ENCODE assay signal across 9 cellular contexts in the genomic region with DNA sequence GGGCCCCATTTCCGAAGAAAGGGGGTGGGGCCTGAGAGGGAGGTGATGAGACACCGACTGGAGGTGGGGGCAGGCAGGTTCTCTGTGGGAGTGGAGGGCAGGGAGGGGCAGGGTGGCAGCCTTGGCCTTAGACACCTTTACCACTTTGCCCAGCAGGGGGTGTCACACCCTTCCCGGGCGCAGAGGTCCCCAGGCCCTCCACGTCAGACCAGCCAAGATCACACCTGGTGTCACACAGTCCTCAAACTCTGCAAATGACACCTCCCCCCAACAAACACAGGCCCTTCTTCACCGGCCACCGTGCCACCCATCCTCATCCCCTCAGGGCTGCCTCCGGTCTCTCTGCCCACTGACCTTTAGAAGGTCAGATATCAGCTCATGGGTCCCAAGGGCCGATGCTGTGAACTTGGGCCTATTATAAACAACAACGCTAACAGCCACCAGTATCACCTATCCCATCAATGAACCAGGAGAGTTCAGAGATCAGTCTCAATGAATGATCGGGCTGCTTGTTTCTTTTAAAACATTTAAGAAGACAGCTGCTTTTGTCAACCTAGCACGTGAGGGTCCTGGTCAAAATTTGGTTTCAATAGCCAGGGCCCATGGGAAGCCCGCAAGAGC.
DNase-seq lines count a peak whose midpoint lies in the region; FAIRE-seq and TF ChIP-seq lines count a peak whose summit lies in the region.
"Had no signal": no experiment of that assay in that cellular context is flagged by ENCODE, and none has a peak within 500 bp of the region (broad histone marks: within the 10 kb centered on the region; RNA-seq: fewer than 3 reads in every experiment).

No MANE protein-coding gene starts in this region.

- intact Hi-C loops in activated T-helper 2 cell treated with anti-CD3 and anti-CD28 coated beads, Interferon-gamma antibody, Interleukin-2, Interleukin-4, amounts not matched to agents 10 μg/mL and 5 μg/mL and 100 μg/mL, durations not matched to agents 14 hours and 24 hours and 36 hours (cut with micrococcal nuclease) = loop anchor here (2.0 to 10.0 kb wide), 5 partner anchors 100 to 868 kb away; partner anchors contain the start of gene CLSTN1

- peaks cover 2% of the 10 kb centered on the region for H3K79me2 ChIP-seq in keratinocyte (ENCODE audit: control insufficient read depth, insufficient read depth, low read length)

- H3K9ac ChIP-seq in keratinocyte (ENCODE audit: control insufficient read depth, extremely low read depth, insufficient read depth, low read length) = peak overlapping the region; percentile 78

- H3K9me3 ChIP-seq in keratinocyte (ENCODE audit: control insufficient read depth, low read depth, low read length) = no peaks in the 10 kb centered on the region

- no peaks in the 10 kb centered on the region for H3K9me1 ChIP-seq in keratinocyte (ENCODE audit: control insufficient read depth, extremely low read depth, insufficient read depth, low read length)

- FAIRE-seq in keratinocyte (lab: Jason Lieb, UNC) = peak; percentile 29
- FAIRE-seq: A204.1 had no signal

- H3K4me1 Mint-ChIP-seq in activated T-helper 2 cell treated with anti-CD3 and anti-CD28 coated beads, Interferon-gamma antibody, Interleukin-2, Interleukin-4, amounts not matched to agents 10 μg/mL and 5 μg/mL and 100 μg/mL, durations not matched to agents 14 hours and 24 hours and 36 hours (ENCODE audit: low read depth) = peaks cover 29% of the 10 kb centered on the region

- TF ChIP-seq CTCF in keratinocyte (optimal IDR thresholded peaks at IDR 0.05 in 1 of 3, IDR thresholded peaks at IDR 0.05 in 1 of 3, conservative IDR thresholded peaks at IDR 0.05 in 1 of 3; ENCODE audit: extremely low read depth in 1 of 3, insufficient read depth in 2 of 3, low read length in 3 of 3) (peak; percentile 37 to 80 (median 67)), foreskin fibroblast (IDR thresholded peaks at IDR 0.05; ENCODE audit: low read depth, low read length) (no peak)

- H3K36me3 ChIP-seq in keratinocyte (ENCODE audit: control insufficient read depth in 2 of 2, extremely low read depth in 1 of 2, insufficient read depth in 2 of 2, low read length in 2 of 2) = peaks cover 0 to 7% of the 10 kb centered on the region in 2 experiments

- H3K4me3 Mint-ChIP-seq in activated T-helper 2 cell treated with anti-CD3 and anti-CD28 coated beads, Interferon-gamma antibody, Interleukin-2, Interleukin-4, amounts not matched to agents 10 μg/mL and 5 μg/mL and 100 μg/mL, durations not matched to agents 14 hours and 24 hours and 36 hours (ENCODE audit: low read depth) = peak overlapping the region; percentile 84

- H3K9me3 Mint-ChIP-seq in activated T-helper 2 cell treated with anti-CD3 and anti-CD28 coated beads, Interferon-gamma antibody, Interleukin-2, Interleukin-4, amounts not matched to agents 10 μg/mL and 5 μg/mL and 100 μg/mL, durations not matched to agents 14 hours and 24 hours and 36 hours = no peaks in the 10 kb centered on the region

- H3K36me3 Mint-ChIP-seq in activated T-helper 2 cell treated with anti-CD3 and anti-CD28 coated beads, Interferon-gamma antibody, Interleukin-2, Interleukin-4, amounts not matched to agents 10 μg/mL and 5 μg/mL and 100 μg/mL, durations not matched to agents 14 hours and 24 hours and 36 hours (ENCODE audit: low read depth) = no peaks in the 10 kb centered on the region

- dilution Hi-C loops in keratinocyte (cut with MboI; ENCODE audit: extremely low pct_ligation_motif_present, low sequenced_read_pairs) = no loop called here

- no peaks in the 10 kb centered on the region for H4K20me1 ChIP-seq in keratinocyte (ENCODE audit: control insufficient read depth, extremely low read depth, insufficient read depth, low read length)

- peaks cover 17% of the 10 kb centered on the region for H3K4me1 ChIP-seq in keratinocyte (ENCODE audit: control insufficient read depth, extremely low read depth, insufficient read depth, low read length)

- H3K4me3 ChIP-seq in keratinocyte (ENCODE audit: control insufficient read depth in 2 of 3, extremely low read depth in 1 of 3, insufficient read depth in 2 of 3, low read depth in 1 of 3, low read length in 3 of 3) (peak overlapping the region in 2 of 3 experiments; percentile 49 to 68), foreskin fibroblast (ENCODE audit: low read depth in 1 of 2, low read length in 2 of 2) (no peak overlapping the region)

- no peaks in the 10 kb centered on the region for H3K27me3 ChIP-seq in keratinocyte (ENCODE audit: control insufficient read depth, extremely low read depth, insufficient read depth, low read length)

- H3K27ac ChIP-seq in keratinocyte (ENCODE audit: control insufficient read depth, insufficient read depth, low read length) = peak overlapping the region; percentile 8

- no peak overlapping the region for H3K27ac Mint-ChIP-seq in activated T-helper 2 cell treated with anti-CD3 and anti-CD28 coated beads, Interferon-gamma antibody, Interleukin-2, Interleukin-4, amounts not matched to agents 10 μg/mL and 5 μg/mL and 100 μg/mL, durations not matched to agents 14 hours and 24 hours and 36 hours

- H3K27me3 Mint-ChIP-seq in activated T-helper 2 cell treated with anti-CD3 and anti-CD28 coated beads, Interferon-gamma antibody, Interleukin-2, Interleukin-4, amounts not matched to agents 10 μg/mL and 5 μg/mL and 100 μg/mL, durations not matched to agents 14 hours and 24 hours and 36 hours (ENCODE audit: low read depth) = peaks cover 7% of the 10 kb centered on the region

- H3K4me2 ChIP-seq in keratinocyte (ENCODE audit: control insufficient read depth, extremely low read depth, insufficient read depth, low read depth, low read length) = peak overlapping the region; percentile 77

- no peak overlapping the region for H2AFZ ChIP-seq in keratinocyte (ENCODE audit: control insufficient read depth, low read length)

- DNase-seq in DMS 273 (lab: John Stamatoyannopoulos, UW; ENCODE audit: unreplicated experiment) = peak; percentile 67
- DNase-seq in DMS 273 treated with DMSO at 0.1 percent for 48 hours (lab: John Stamatoyannopoulos, UW) = no peak
- DNase-seq in OCI-M1 (lab: John Stamatoyannopoulos, UW) = peak; percentile 69
- peak; percentile 49 for DNase-seq in activated T-helper 2 cell treated with anti-CD3 and anti-CD28 coated beads, Interferon-gamma antibody, Interleukin-2, Interleukin-4, amounts not matched to agents 10 μg/mL and 5 μg/mL and 100 μg/mL, durations not matched to agents 14 hours and 24 hours and 36 hours (ENCODE audit: low spot score)
- DNase-seq in keratinocyte (ENCODE audit: low read depth, low spot score) = no peak
- DNase-seq in stimulated activated CD8-positive, alpha-beta memory T cell treated with anti-CD3 and anti-CD28 coated beads, Interleukin-12 subunit alpha, Interleukin-12 subunit beta, amount 100 ng/mL, for 1 hour (ENCODE audit: low read depth) = peak; percentile 51
- no peak for DNase-seq in COR-L47 (lab: John Stamatoyannopoulos, UW)
- no peak for DNase-seq in foreskin fibroblast

Comparison
In these comparisons a context has a peak if more than half of its experiments do, and no peak if none do; other contexts are left out.
1. DNase-seq: peak in DMS 273 (single experiment), OCI-M1 (single experiment), activated T-helper 2 cell treated with anti-CD3 and anti-CD28 coated beads, Interferon-gamma antibody, Interleukin-2, Interleukin-4, amounts not matched to agents 10 μg/mL and 5 μg/mL and 100 μg/mL, durations not matched to agents 14 hours and 24 hours and 36 hours (single experiment) and stimulated activated CD8-positive, alpha-beta memory T cell treated with anti-CD3 and anti-CD28 coated beads, Interleukin-12 subunit alpha, Interleukin-12 subunit beta, amount 100 ng/mL, for 1 hour (single experiment); none in DMS 273 treated with DMSO at 0.1 percent for 48 hours (single experiment), keratinocyte (single experiment), COR-L47 (single experiment) and foreskin fibroblast (0 of 2).
2. H3K4me3 ChIP-seq: peak in keratinocyte (2 of 3); none in foreskin fibroblast (0 of 2).